In the genomic region with DNA sequence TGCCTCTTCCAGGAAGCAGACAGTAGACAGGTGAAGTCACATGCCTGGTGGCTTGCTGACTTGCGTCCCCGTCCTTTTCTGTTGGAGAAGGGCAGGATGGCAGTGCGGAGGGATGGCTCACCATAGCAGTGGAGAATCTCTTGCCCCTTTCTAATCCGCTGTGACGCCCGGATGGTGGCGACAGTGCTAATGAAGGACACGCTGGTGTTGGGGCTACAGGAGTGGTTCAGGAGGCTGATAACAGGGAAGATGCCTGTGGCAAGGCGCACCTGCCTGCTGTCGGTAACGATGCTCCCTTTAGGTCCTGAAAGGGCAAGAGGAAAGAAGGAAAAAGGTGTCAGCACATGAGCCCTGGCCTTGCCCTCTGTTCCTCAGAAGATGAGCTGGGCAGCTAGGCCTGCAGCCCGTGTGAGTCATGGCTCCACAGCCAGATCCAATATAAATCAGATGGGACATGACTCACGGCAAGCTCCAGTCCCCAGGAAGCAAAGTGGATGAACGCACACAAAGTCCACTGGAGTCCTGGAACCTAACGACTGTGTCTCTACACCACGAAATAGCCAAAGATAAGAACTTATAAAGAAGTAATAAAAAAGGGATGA, we compare ENCODE assay signal across 10 cellular contexts. TPM values are rescaled to one million over a fixed set of nuclear protein-coding genes. Genes with fewer than 3 reads are reported as not detected.
DNase-seq lines count a peak whose midpoint lies in the region; ATAC-seq and TF ChIP-seq lines count a peak whose summit lies in the region.
"Had no signal": no experiment of that assay in that cellular context is flagged by ENCODE, and none has a peak within 500 bp of the region (broad histone marks: within the 10 kb centered on the region; RNA-seq: fewer than 3 reads in every experiment).

No MANE protein-coding gene starts in this region.

- H3K27ac ChIP-seq in muscle layer of duodenum (ENCODE audit: low read length) (peak overlapping the region; percentile 86), aorta (ENCODE audit: low read depth in 1 of 2, low read length in 2 of 2) (peak overlapping the region in 1 of 2 donors; percentile 95)
- H3K27ac ChIP-seq: 22Rv1 had no signal

- peaks cover 7% of the 10 kb centered on the region for H3K4me1 Mint-ChIP-seq in T-helper 2 cell treated with Interferon-gamma antibody and Interleukin-4, amounts not matched to agents 5 μg/mL and 100 μg/mL, for 36 hours (ENCODE audit: low read depth)

- no peak overlapping the region for H3K4me3 Mint-ChIP-seq in T-helper 2 cell treated with Interferon-gamma antibody and Interleukin-4, amounts not matched to agents 5 μg/mL and 100 μg/mL, for 36 hours
- H3K4me3 Mint-ChIP-seq: activated T-helper 1 cell treated with anti-CD3 and anti-CD28 coated beads, Interleukin-12 subunit alpha, Interleukin-12 subunit beta, Interleukin-2, Interleukin-4 antibody, amounts not matched to agents 30 ng/mL and 10 ng/mL and 1 ng/mL, durations not matched to agents 14 hours and 24 hours and 36 hours had no signal

- H3K36me3 ChIP-seq in muscle layer of duodenum (ENCODE audit: control insufficient read depth in 1 of 2, insufficient read depth in 2 of 2, low read length in 2 of 2) (peaks cover 4 to 9% of the 10 kb centered on the region in 2 donors), aorta (ENCODE audit: control insufficient read depth in 1 of 2, insufficient read depth in 2 of 2, low read length in 1 of 2) (no peaks in the 10 kb centered on the region)

- TF ChIP-seq CTCF in epithelial cell of proximal tubule (conservative IDR thresholded peaks at IDR 0.05; ENCODE audit: low read depth, low read length) = no peak

- H3K4me1 ChIP-seq in muscle layer of duodenum (ENCODE audit: control insufficient read depth in 1 of 2, insufficient read depth in 2 of 2, low read length in 2 of 2) (peaks cover 18 to 20% of the 10 kb centered on the region in 2 donors), aorta (ENCODE audit: control insufficient read depth in 1 of 2, insufficient read depth in 2 of 2, low read length in 2 of 2) (peaks cover 0 to 4% of the 10 kb centered on the region in 2 donors)

- 57 to 63% methylated on average over 16 of the region's 16 CpGs for WGBS in aorta, 2 donors

- H3K27ac Mint-ChIP-seq in T-helper 2 cell treated with Interferon-gamma antibody and Interleukin-4, amounts not matched to agents 5 μg/mL and 100 μg/mL, for 36 hours = peak overlapping the region; percentile 2
- H3K27ac Mint-ChIP-seq: activated T-helper 1 cell treated with anti-CD3 and anti-CD28 coated beads, Interleukin-12 subunit alpha, Interleukin-12 subunit beta, Interleukin-2, Interleukin-4 antibody, amounts not matched to agents 30 ng/mL and 10 ng/mL and 1 ng/mL, durations not matched to agents 14 hours and 24 hours and 36 hours had no signal

- intact Hi-C loops in aorta (cut with DNase I) = loop anchor here in 1 of 2 donors (2.0 kb wide), 1 partner anchor 67 kb away; no protein-coding TSS in a partner anchor

- H3K4me3 ChIP-seq in epithelial cell of proximal tubule (ENCODE audit: low read depth, low read length) (no peak overlapping the region), muscle layer of duodenum (ENCODE audit: low read depth in 1 of 2, low read length in 2 of 2) (no peak overlapping the region), aorta (ENCODE audit: low read length in 2 of 2) (no peak overlapping the region)

- DNase-seq in T-helper 2 cell treated with Interferon-gamma antibody and Interleukin-4, amounts not matched to agents 5 μg/mL and 100 μg/mL, for 36 hours (ENCODE audit: low spot score) = no peak
- DNase-seq in T-helper 2 cell (no peak), epithelial cell of proximal tubule (ENCODE audit: low read depth) (peak; percentile 71), aorta (peak; percentile 87 to 88), left lobe of liver (ENCODE audit: low spot score) (no peak), putamen (ENCODE audit: low spot score) (no peak)

- H3K27me3 Mint-ChIP-seq in T-helper 2 cell treated with Interferon-gamma antibody and Interleukin-4, amounts not matched to agents 5 μg/mL and 100 μg/mL, for 36 hours (ENCODE audit: low read depth) = no peaks in the 10 kb centered on the region

- peaks cover 31% of the 10 kb centered on the region for H3K36me3 Mint-ChIP-seq in T-helper 2 cell treated with Interferon-gamma antibody and Interleukin-4, amounts not matched to agents 5 μg/mL and 100 μg/mL, for 36 hours (ENCODE audit: low read depth)

- H3K27me3 ChIP-seq in muscle layer of duodenum (ENCODE audit: low read depth, low read length) (no peaks in the 10 kb centered on the region), aorta (ENCODE audit: control insufficient read depth in 1 of 2, insufficient read depth in 2 of 2, low read length in 1 of 2) (no peaks in the 10 kb centered on the region)

- no peaks in the 10 kb centered on the region for H3K9me3 Mint-ChIP-seq in T-helper 2 cell treated with Interferon-gamma antibody and Interleukin-4, amounts not matched to agents 5 μg/mL and 100 μg/mL, for 36 hours
- H3K9me3 Mint-ChIP-seq: activated T-helper 1 cell treated with anti-CD3 and anti-CD28 coated beads, Interleukin-12 subunit alpha, Interleukin-12 subunit beta, Interleukin-2, Interleukin-4 antibody, amounts not matched to agents 30 ng/mL and 10 ng/mL and 1 ng/mL, durations not matched to agents 14 hours and 24 hours and 36 hours had no signal

- peak; percentile 84 for ATAC-seq in aorta (ENCODE audit: low FRiP score)
- no peak for ATAC-seq in left lobe of liver
- ATAC-seq in HG02970 (IDR thresholded peaks at IDR 0.05; ENCODE audit: low FRiP score, unreplicated experiment) = no peak

- no peaks in the 10 kb centered on the region for H3K9me3 ChIP-seq in muscle layer of duodenum (ENCODE audit: control insufficient read depth in 1 of 2, low read length in 2 of 2)
- no peaks in the 10 kb centered on the region for H3K9me3 ChIP-seq in aorta (ENCODE audit: control insufficient read depth, low read length)

RNA-seq across cellular contexts. Expression of a gene that starts 25.5 kb away (rescaled TPM):
- 3.0 and 5.4 TPM in 2 replicates for total RNA-seq in epithelial cell of proximal tubule
- 100 to 1,000 TPM; 378 to 941 TPM for total RNA-seq in aorta
- 10 to 100 TPM in 1 of 2 donors, 1 to 10 TPM in 1; 5.3 to 48.1 TPM for polyA plus RNA-seq in aorta
- 1,041 TPM for total RNA-seq in left lobe of liver
- total RNA-seq: activated T-helper 1 cell treated with anti-CD3 and anti-CD28 coated beads, Interleukin-12 subunit alpha, Interleukin-12 subunit beta, Interleukin-2, Interleukin-4 antibody, amounts not matched to agents 30 ng/mL and 10 ng/mL and 1 ng/mL, durations not matched to agents 14 hours and 24 hours and 36 hours had no signal

RNA-seq across cellular contexts. Expression of a gene that starts 42.3 kb away (rescaled TPM):
- total RNA-seq in epithelial cell of proximal tubule (4.6 and 10.5 TPM in 2 replicates), aorta (10 to 100 TPM; 15.0 to 19.2 TPM), left lobe of liver (6.4 TPM)
- polyA plus RNA-seq in aorta = 1 to 10 TPM; 2.4 to 9.5 TPM

RNA-seq across cellular contexts. Expression of a gene that starts 42.4 kb away (rescaled TPM):
- total RNA-seq in epithelial cell of proximal tubule (28.5 and 33.4 TPM in 2 replicates), aorta (10 to 100 TPM; 65.0 to 75.0 TPM), left lobe of liver (33.3 TPM)
- 10 to 100 TPM; 17.2 to 23.8 TPM for polyA plus RNA-seq in aorta

RNA-seq across cellular contexts. Expression of a gene that starts 44.7 kb away (rescaled TPM):
- total RNA-seq in epithelial cell of proximal tubule (0.07 and 0.92 TPM in 2 replicates), aorta (10 to 100 TPM; 14.9 to 15.1 TPM), left lobe of liver (1,138 TPM)
- 1 to 10 TPM in 1 of 2 donors, under 1 TPM in 1; 0.13 to 1.0 TPM for polyA plus RNA-seq in aorta

Comparison
In these comparisons a context has a peak if more than half of its experiments do, and no peak if none do; other contexts are left out.
1. DNase-seq: peak in epithelial cell of proximal tubule (single experiment) and aorta (2 of 2); none in T-helper 2 cell treated with Interferon-gamma antibody and Interleukin-4, amounts not matched to agents 5 μg/mL and 100 μg/mL, for 36 hours (single experiment), T-helper 2 cell (0 of 5), left lobe of liver (single experiment) and putamen (single experiment).
2. RNA of a gene that starts 25.5 kb away (total RNA-seq): 1,041 TPM in left lobe of liver (single experiment) and 378 to 941 TPM in aorta; 3.0 to 5.4 TPM in epithelial cell of proximal tubule; every median in the first group is over 10 times any median in the second.